ENCODE assay signal across 11 cellular contexts in genomic region chr9:136079211-136079915, GRCh38. TPM values are rescaled to one million over a fixed set of nuclear protein-coding genes. Genes with fewer than 3 reads are reported as not detected.
DNase-seq lines count a peak whose midpoint lies in the region; ATAC-seq and TF ChIP-seq lines count a peak whose summit lies in the region.
"Had no signal": no experiment of that assay in that cellular context is flagged by ENCODE, and none has a peak within 500 bp of the region (broad histone marks: within the 10 kb centered on the region; RNA-seq: fewer than 3 reads in every experiment).

No MANE protein-coding gene starts in this region.

- peak overlapping the region; percentile 45 to 65 for H3K27ac ChIP-seq in ascending aorta
- peak overlapping the region in 1 of 2 donors; percentile 53 for H3K27ac ChIP-seq in left lung
- peak overlapping the region in 1 of 3 donors; percentile 29 for H3K27ac ChIP-seq in thyroid gland

- H3K27me3 ChIP-seq in ascending aorta (no peaks in the 10 kb centered on the region), left lung (no peaks in the 10 kb centered on the region), thyroid gland (no peaks in the 10 kb centered on the region)

- H3K4me1 ChIP-seq in ascending aorta = peaks cover 11 to 34% of the 10 kb centered on the region in 2 donors
- peaks cover 18 to 73% of the 10 kb centered on the region in 2 donors for H3K4me1 ChIP-seq in left lung
- peaks cover 21 to 37% of the 10 kb centered on the region in 2 donors for H3K4me1 ChIP-seq in thyroid gland

- WGBS in thyroid gland, 2 donors = 32 to 64% methylated on average over 5 to 6 of the region's 16 CpGs

- peaks cover 2 to 12% of the 10 kb centered on the region in 2 donors for H3K36me3 ChIP-seq in ascending aorta
- peaks cover 0 to 28% of the 10 kb centered on the region in 2 donors for H3K36me3 ChIP-seq in left lung
- peaks cover 0 to 3% of the 10 kb centered on the region in 2 donors for H3K36me3 ChIP-seq in thyroid gland

- DNase-seq in NCI-H2081 (lab: John Stamatoyannopoulos, UW) = peak; percentile 23 to 46
- no peak for DNase-seq in NCI-H2081 treated with DMSO at 0.1 percent for 48 hours (lab: John Stamatoyannopoulos, UW)
- no peak for DNase-seq in ascending aorta (ENCODE audit: low spot score in 2 of 2)
- peak in 1 of 2 donors; percentile 68 for DNase-seq in left lung
- DNase-seq in thyroid gland = peak; percentile 53 to 65
- no peak for DNase-seq in T1000 (lab: John Stamatoyannopoulos, UW)
- DNase-seq in NCI-H2029 treated with DMSO at 0.1 percent for 48 hours (lab: John Stamatoyannopoulos, UW) = no peak
- DNase-seq: OCI-M1; stimulated activated CD4-positive, alpha-beta T cell treated with anti-CD3 and anti-CD28 coated beads, Interleukin-15, amount 100 ng/mL, for 24 hours; stimulated activated naive B cell treated with anti-CD40 and anti-IgM and Interleukin-4, amounts not matched to agents 10 μg/mL and 1 μg/mL and 100 μg/mL, for 72 hours had no signal

- no peak for TF ChIP-seq POLR2A in thyroid gland (IDR thresholded peaks at IDR 0.05)

- intact Hi-C loops in ascending aorta (cut with DNase I) (no loop called here), left lung (cut with DNase I) (no loop called here), thyroid gland (cut with DNase I) (no loop called here)

- H3K9me3 ChIP-seq in ascending aorta = no peaks in the 10 kb centered on the region
- H3K9me3 ChIP-seq in left lung = no peaks in the 10 kb centered on the region
- H3K9me3 ChIP-seq in thyroid gland = no peaks in the 10 kb centered on the region

- ATAC-seq in left lung (peak; percentile 15), HG03457 (IDR thresholded peaks at IDR 0.05; ENCODE audit: unreplicated experiment) (no peak)
- ATAC-seq: stimulated activated naive B cell treated with anti-CD40 and anti-IgM and Interleukin-4, amounts not matched to agents 10 μg/mL and 1 μg/mL and 100 μg/mL, for 72 hours had no signal

- H3K4me3 ChIP-seq in ascending aorta = no peak overlapping the region
- H3K4me3 ChIP-seq in left lung = no peak overlapping the region
- no peak overlapping the region for H3K4me3 ChIP-seq in thyroid gland (replicated peaks in 1 of 3)

- TF ChIP-seq CTCF in ascending aorta (IDR thresholded peaks at IDR 0.05) = no peak
- no peak for TF ChIP-seq CTCF in left lung (IDR thresholded peaks at IDR 0.05)
- no peak for TF ChIP-seq CTCF in thyroid gland (IDR thresholded peaks at IDR 0.05)

RNA-seq across cellular contexts. Expression of gene NACC2, which starts 15.7 kb away (rescaled TPM):
- total RNA-seq in ascending aorta = 72.2 TPM
- total RNA-seq in left lung = 10 to 100 TPM; 25.2 to 29.5 TPM
- 10 to 100 TPM; 18.4 to 33.6 (median 22.4) TPM for total RNA-seq in thyroid gland

RNA-seq across cellular contexts. Expression of gene TMEM250, which starts 39.3 kb away (rescaled TPM):
- 80.3 TPM for total RNA-seq in ascending aorta
- total RNA-seq in left lung = 10 to 100 TPM; 30.4 to 42.1 TPM
- 10 to 100 TPM; 23.5 to 35.3 (median 25.6) TPM for total RNA-seq in thyroid gland

Comparison
In these comparisons a context has a peak if more than half of its experiments do, and no peak if none do; other contexts are left out.
1. DNase-seq: peak in NCI-H2081 (2 of 2) and thyroid gland (2 of 2); none in NCI-H2081 treated with DMSO at 0.1 percent for 48 hours (single experiment), ascending aorta (0 of 2), T1000 (single experiment) and NCI-H2029 treated with DMSO at 0.1 percent for 48 hours (single experiment).